In genomic region chr3:168604767-168605166, GRCh38 we compare ENCODE assay signal across 30 cellular contexts.
"Had no signal": no experiment of that assay in that cellular context is flagged by ENCODE, and none has a peak within 500 bp of the region (broad histone marks: within the 10 kb centered on the region; RNA-seq: fewer than 3 reads in every experiment).

No MANE protein-coding gene starts in this region.

- H3K9me3 ChIP-seq: ascending aorta, neutrophil, pancreas, prostate gland, testis, transverse colon had no signal

- H3K27me3 ChIP-seq: ascending aorta, neutrophil, pancreas, testis, transverse colon had no signal

- ATAC-seq: left colon; pancreas; stimulated activated naive B cell treated with anti-CD40 and anti-IgM and Interleukin-4, amounts not matched to agents 10 μg/mL and 1 μg/mL and 100 μg/mL, for 72 hours had no signal

- H3K36me3 Mint-ChIP-seq: activated naive CD8-positive, alpha-beta T cell treated with anti-CD3 and anti-CD28 coated beads for 36 hours; brain; immature natural killer cell; naive B cell; stimulated activated naive B cell treated with anti-CD40 and anti-IgM and Interleukin-4, amounts not matched to agents 10 μg/mL and 1 μg/mL and 100 μg/mL, for 72 hours had no signal

- H3K4me3 Mint-ChIP-seq: activated naive CD4-positive, alpha-beta T cell treated with anti-CD3 and anti-CD28 coated beads for 36 hours; activated naive CD8-positive, alpha-beta T cell treated with anti-CD3 and anti-CD28 coated beads for 36 hours; activated T-helper 1 cell treated with anti-CD3 and anti-CD28 coated beads, Interleukin-12 subunit alpha, Interleukin-12 subunit beta, Interleukin-2, Interleukin-4 antibody, amounts not matched to agents 30 ng/mL and 10 ng/mL and 1 ng/mL, durations not matched to agents 14 hours and 24 hours and 36 hours; brain; immature natural killer cell; naive B cell; nephron progenitor cell; stimulated activated naive B cell treated with anti-CD40 and anti-IgM and Interleukin-4, amounts not matched to agents 10 μg/mL and 1 μg/mL and 100 μg/mL, for 72 hours; T-helper 2 cell treated with Interferon-gamma antibody and Interleukin-4, amounts not matched to agents 5 μg/mL and 100 μg/mL, for 36 hours had no signal

- H3K4me3 ChIP-seq: ascending aorta, coronary artery, pancreas, prostate gland, smooth muscle cell, testis, transverse colon had no signal

- H3K4me1 Mint-ChIP-seq: activated naive CD8-positive, alpha-beta T cell treated with anti-CD3 and anti-CD28 coated beads for 36 hours; brain; immature natural killer cell; naive B cell; nephron progenitor cell; stimulated activated naive B cell treated with anti-CD40 and anti-IgM and Interleukin-4, amounts not matched to agents 10 μg/mL and 1 μg/mL and 100 μg/mL, for 72 hours had no signal

- H3K27ac ChIP-seq: ascending aorta, coronary artery, neutrophil, pancreas, prostate gland, testis, transverse colon had no signal

- H3K9me3 Mint-ChIP-seq: activated naive CD8-positive, alpha-beta T cell treated with anti-CD3 and anti-CD28 coated beads for 36 hours; activated T-helper 1 cell treated with anti-CD3 and anti-CD28 coated beads, Interleukin-12 subunit alpha, Interleukin-12 subunit beta, Interleukin-2, Interleukin-4 antibody, amounts not matched to agents 30 ng/mL and 10 ng/mL and 1 ng/mL, durations not matched to agents 14 hours and 24 hours and 36 hours; brain; naive B cell; nephron progenitor cell; stimulated activated naive B cell treated with anti-CD40 and anti-IgM and Interleukin-4, amounts not matched to agents 10 μg/mL and 1 μg/mL and 100 μg/mL, for 72 hours; T-helper 2 cell treated with Interferon-gamma antibody and Interleukin-4, amounts not matched to agents 5 μg/mL and 100 μg/mL, for 36 hours had no signal

- H3K4me1 ChIP-seq: ascending aorta, pancreas, prostate gland, testis, transverse colon had no signal

- H3K27ac Mint-ChIP-seq: activated naive CD4-positive, alpha-beta T cell treated with anti-CD3 and anti-CD28 coated beads for 36 hours; activated naive CD8-positive, alpha-beta T cell treated with anti-CD3 and anti-CD28 coated beads for 36 hours; activated T-helper 1 cell treated with anti-CD3 and anti-CD28 coated beads, Interleukin-12 subunit alpha, Interleukin-12 subunit beta, Interleukin-2, Interleukin-4 antibody, amounts not matched to agents 30 ng/mL and 10 ng/mL and 1 ng/mL, durations not matched to agents 14 hours and 24 hours and 36 hours; brain; immature natural killer cell; naive B cell; nephron progenitor cell; stimulated activated naive B cell treated with anti-CD40 and anti-IgM and Interleukin-4, amounts not matched to agents 10 μg/mL and 1 μg/mL and 100 μg/mL, for 72 hours; T-helper 2 cell treated with Interferon-gamma antibody and Interleukin-4, amounts not matched to agents 5 μg/mL and 100 μg/mL, for 36 hours had no signal

- H3K36me3 ChIP-seq: ascending aorta, neutrophil, pancreas, prostate gland, transverse colon had no signal

- H3K27me3 Mint-ChIP-seq: activated naive CD8-positive, alpha-beta T cell treated with anti-CD3 and anti-CD28 coated beads for 36 hours; brain; naive B cell; stimulated activated naive B cell treated with anti-CD40 and anti-IgM and Interleukin-4, amounts not matched to agents 10 μg/mL and 1 μg/mL and 100 μg/mL, for 72 hours had no signal

- DNase-seq: activated CD4-positive, alpha-beta T cell treated with anti-CD3 and anti-CD28 coated beads for 4 hours; activated CD4-positive, alpha-beta T cell treated with anti-CD3 and anti-CD28 coated beads, Interleukin-2, amount 50 U/mL, for 48 hours; activated CD4-positive, CD25-positive, alpha-beta regulatory T cell; activated CD8-positive, alpha-beta memory T cell treated with anti-CD3 and anti-CD28 coated beads, Interleukin-2, amount 50 U/mL, for 4 hours; activated effector memory CD4-positive, alpha-beta T cell treated with anti-CD3 and anti-CD28 coated beads, Interleukin-2, amount 50 U/mL, for 16 hours; activated naive CD4-positive, alpha-beta T cell treated with anti-CD3 and anti-CD28 coated beads for 36 hours; activated naive CD8-positive, alpha-beta T cell treated with anti-CD3 and anti-CD28 coated beads for 36 hours; activated T-cell treated with anti-CD3 and anti-CD28 coated beads, Interleukin-2, amount 50 U/mL, for 1 hour; head of caudate nucleus; hypothalamus; immature natural killer cell; kidney; left colon; mammary epithelial cell; naive B cell; nephron progenitor cell; pancreas; retina; stimulated activated CD4-positive, alpha-beta T cell treated with anti-CD3 and anti-CD28 coated beads, Interleukin-1b, Interleukin-23, amount 100 ng/mL, for 48 hours; stimulated activated naive B cell treated with anti-CD40 and anti-IgM and Interleukin-4, amounts not matched to agents 10 μg/mL and 1 μg/mL and 100 μg/mL, for 72 hours; testis; transverse colon had no signal
